In the genomic region with DNA sequence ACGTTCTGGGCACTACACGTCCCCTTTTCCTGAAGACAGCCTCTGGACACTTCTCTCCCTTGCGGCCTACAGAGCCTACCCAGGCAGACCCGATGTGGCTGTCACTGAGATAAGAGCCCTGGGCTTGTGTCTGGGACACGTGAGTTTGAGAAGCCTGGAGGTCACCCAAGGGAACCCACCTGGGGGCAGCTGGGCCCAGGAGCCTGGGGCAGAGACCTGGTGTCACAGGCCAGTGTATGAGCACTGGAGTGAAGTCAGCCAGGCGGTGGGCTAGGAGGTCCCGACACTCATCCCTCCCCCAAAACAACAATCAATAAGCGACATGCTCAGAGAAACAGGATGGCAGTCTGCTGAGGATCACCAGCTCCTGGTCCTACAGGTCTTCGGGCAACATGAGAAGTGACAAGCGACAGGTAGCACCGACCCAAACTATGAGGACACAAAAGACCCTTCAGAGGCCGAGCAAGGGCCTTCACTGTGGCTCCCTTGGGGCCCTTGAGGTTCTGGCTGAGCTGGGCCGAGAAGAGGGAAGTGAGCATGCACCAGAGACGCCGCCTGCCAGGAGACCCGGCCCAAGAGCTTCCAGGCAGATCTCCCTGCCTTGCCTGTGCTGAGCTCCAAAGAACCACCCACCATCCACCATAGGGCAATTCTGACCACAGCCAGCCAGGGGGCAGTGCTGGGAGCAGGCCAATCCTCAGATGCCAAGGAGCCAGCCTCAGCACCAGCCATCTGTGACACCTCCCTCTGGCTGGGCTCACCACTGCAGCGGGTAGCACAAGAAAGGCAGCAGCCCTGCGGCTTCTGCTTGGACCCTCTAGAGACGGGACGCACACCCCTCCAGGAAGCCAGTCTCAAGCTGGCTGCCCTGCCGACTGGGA, we compare ENCODE assay signal across 9 cellular contexts. TPM values are rescaled to one million over a fixed set of nuclear protein-coding genes. Genes with fewer than 3 reads are reported as not detected.
DNase-seq lines count a peak whose midpoint lies in the region; FAIRE-seq and TF ChIP-seq lines count a peak whose summit lies in the region.
"Had no signal": no experiment of that assay in that cellular context is flagged by ENCODE, and none has a peak within 500 bp of the region (broad histone marks: within the 10 kb centered on the region; RNA-seq: fewer than 3 reads in every experiment).

No MANE protein-coding gene starts in this region.

- no peaks in the 10 kb centered on the region for H3K4me1 Mint-ChIP-seq in osteocyte (ENCODE audit: unreplicated experiment)

- no peak overlapping the region for H3K4me3 Mint-ChIP-seq in osteocyte (ENCODE audit: unreplicated experiment)
- H3K4me3 Mint-ChIP-seq: brain had no signal

- no peak overlapping the region for H3K27ac ChIP-seq in brain microvascular endothelial cell

- no peak overlapping the region for H3K27ac Mint-ChIP-seq in osteocyte (ENCODE audit: unreplicated experiment)

- H3K36me3 ChIP-seq in brain microvascular endothelial cell (replicated peaks): no peaks in the 10 kb centered on the region

- no peak overlapping the region for H3K4me3 ChIP-seq in brain microvascular endothelial cell (ENCODE audit: low read depth, low read length)

- FAIRE-seq in GM12891 (lab: Jason Lieb, UNC): no peak

- DNase-seq in stimulated activated CD4-positive, alpha-beta T cell treated with anti-CD3 and anti-CD28 coated beads, Interleukin-15, amount 100 ng/mL, for 24 hours: peak; percentile 41
- DNase-seq in stimulated activated CD4-positive, alpha-beta T cell treated with anti-CD3 and anti-CD28 coated beads, Interleukin-4, amount 100 ng/mL, for 4 hours: no peak
- DNase-seq in NCI-H146 treated with DMSO at 0.1 percent for 48 hours (lab: John Stamatoyannopoulos, UW; ENCODE audit: unreplicated experiment): peak; percentile 28
- no peak for DNase-seq in brain microvascular endothelial cell
- no peak for DNase-seq in osteocyte (ENCODE audit: extremely low spot score, unreplicated experiment)
- DNase-seq in GM12891 (ENCODE audit: insufficient read length, low spot score): no peak
- DNase-seq in GM03348 (ENCODE audit: low spot score): no peak
- DNase-seq in stimulated activated CD4-positive, alpha-beta T cell treated with anti-CD3 and anti-CD28 coated beads, Interleukin-2, amount 100 ng/mL, for 48 hours: no peak

- peaks cover 9% of the 10 kb centered on the region for H3K9me3 Mint-ChIP-seq in osteocyte (ENCODE audit: unreplicated experiment)

- H3K27me3 ChIP-seq in brain microvascular endothelial cell (replicated peaks): no peaks in the 10 kb centered on the region

- in situ Hi-C loops in brain microvascular endothelial cell (cut with HindIII; ENCODE audit: low pct_ligation_motif_present, low sequenced_read_pairs): no loop called here

- peak; percentile 62 for TF ChIP-seq CTCF in brain microvascular endothelial cell (IDR thresholded peaks at IDR 0.05; ENCODE audit: low read depth, low read length, missing control alignments)
- TF ChIP-seq CTCF in osteocyte (IDR thresholded peaks at IDR 0.05): peak; percentile 47

- no peaks in the 10 kb centered on the region for H3K36me3 Mint-ChIP-seq in osteocyte (ENCODE audit: unreplicated experiment)
- H3K36me3 Mint-ChIP-seq: brain had no signal

- no peak for TF ChIP-seq POLR2A in GM12891 (IDR thresholded peaks at IDR 0.05; ENCODE audit: low read depth, low read length)

- H3K27me3 Mint-ChIP-seq in osteocyte (ENCODE audit: unreplicated experiment): peaks cover 4% of the 10 kb centered on the region

TF ChIP-seq in GM12891, 5 proteins besides CTCF, POLR2A, EP300 and RAD21:
- TF ChIP-seq PAX5 (IDR thresholded peaks at IDR 0.05; ENCODE audit: insufficient read depth, low read length, severe bottlenecking) (no peak), POU2F2 (IDR thresholded peaks at IDR 0.05; ENCODE audit: low read depth, low read length) (no peak), TAF1 (IDR thresholded peaks at IDR 0.05; ENCODE audit: low read depth, low read length) (no peak), SPI1 (IDR thresholded peaks at IDR 0.05; ENCODE audit: low read depth, low read length) (no peak), POLR2AphosphoS5 (IDR thresholded peaks at IDR 0.05; ENCODE audit: low read depth, low read length) (no peak)

RNA-seq across cellular contexts. Expression of a gene that starts 11.0 kb away (rescaled TPM):
- total RNA-seq in osteocyte: 0.91 and 1.3 TPM in 2 replicates
- not detected for polyA plus RNA-seq in GM12891 (2012; ENCODE audit: low read depth, missing spikeins)

RNA-seq across cellular contexts. Expression of a gene that starts 37.1 kb away (rescaled TPM):
- 16.0 and 18.8 TPM in 2 replicates for total RNA-seq in osteocyte
- polyA plus RNA-seq in GM12891 (2012; ENCODE audit: low read depth, missing spikeins): 12.6 TPM

RNA-seq across cellular contexts. Expression of a gene that starts 37.6 kb away (rescaled TPM):
- 3.6 and 5.1 TPM in 2 replicates for total RNA-seq in osteocyte
- 2.8 TPM for polyA plus RNA-seq in GM12891 (2012; ENCODE audit: low read depth, missing spikeins)

RNA-seq across cellular contexts. Expression of a gene that starts 51.7 kb away (rescaled TPM):
- total RNA-seq in osteocyte: 74.1 and 77.0 TPM in 2 replicates
- 3.0 TPM for polyA plus RNA-seq in GM12891 (2012; ENCODE audit: low read depth, missing spikeins)

Comparison
In these comparisons a context has a peak if more than half of its experiments do, and no peak if none do; other contexts are left out.
1. DNase-seq: peak in stimulated activated CD4-positive, alpha-beta T cell treated with anti-CD3 and anti-CD28 coated beads, Interleukin-15, amount 100 ng/mL, for 24 hours (single experiment) and NCI-H146 treated with DMSO at 0.1 percent for 48 hours (single experiment); none in stimulated activated CD4-positive, alpha-beta T cell treated with anti-CD3 and anti-CD28 coated beads, Interleukin-4, amount 100 ng/mL, for 4 hours (0 of 2), brain microvascular endothelial cell (single experiment), osteocyte (single experiment), GM12891 (single experiment), GM03348 (single experiment) and stimulated activated CD4-positive, alpha-beta T cell treated with anti-CD3 and anti-CD28 coated beads, Interleukin-2, amount 100 ng/mL, for 48 hours (0 of 2).